ENCODE assay signal across 8 cellular contexts in the genomic region with DNA sequence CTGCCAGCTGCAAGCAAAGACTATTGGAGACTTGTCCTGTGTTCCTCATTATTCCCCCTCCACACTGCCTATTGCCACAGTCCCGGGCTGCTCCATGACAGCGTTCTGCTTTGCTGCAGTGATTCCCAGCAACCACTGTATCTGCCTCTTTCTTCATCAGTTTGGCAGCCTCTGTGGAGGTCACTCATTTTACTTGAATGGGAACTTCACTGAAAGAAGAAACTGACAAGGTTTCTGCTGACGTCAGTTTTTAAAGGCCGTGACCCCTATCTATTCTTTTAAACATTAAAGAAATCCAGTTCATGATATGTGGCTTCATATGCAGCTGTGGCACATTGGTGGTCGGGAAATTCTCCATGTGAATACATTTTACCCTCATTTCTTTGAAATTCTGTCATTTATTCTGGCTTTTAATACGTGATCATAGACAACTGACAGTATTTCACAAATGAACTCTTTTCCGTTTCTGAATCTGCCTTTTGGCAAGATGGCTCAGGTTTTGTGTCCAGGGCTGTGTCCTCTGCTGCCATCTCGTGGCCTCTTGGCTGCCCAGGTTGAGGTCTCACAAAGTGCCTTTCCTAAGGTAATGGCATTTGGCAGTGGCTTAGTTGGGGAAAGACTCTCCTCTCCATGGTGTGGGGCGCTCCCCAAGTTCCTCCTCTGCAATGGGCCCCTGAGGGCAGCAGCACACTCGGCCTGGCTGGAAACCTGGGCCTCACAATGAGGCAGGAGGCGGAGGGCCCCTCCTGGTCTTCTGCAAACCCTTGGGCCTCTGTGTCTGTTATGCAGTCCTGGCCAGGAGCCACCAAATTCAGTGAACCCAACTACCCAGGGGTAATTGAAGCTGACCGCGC. TPM values are rescaled to one million over a fixed set of nuclear protein-coding genes. Genes with fewer than 3 reads are reported as not detected.
A peak's percentile ranks its signal among the peaks of the same experiment; 100 is the strongest.
DNase-seq lines count a peak whose midpoint lies in the region; ATAC-seq and TF ChIP-seq lines count a peak whose summit lies in the region.

No MANE protein-coding gene starts in this region.

- H3K36me3 ChIP-seq in MG63 (no peaks in the 10 kb centered on the region), SJSA1 (no peaks in the 10 kb centered on the region), thyroid gland (no peaks in the 10 kb centered on the region)

- H3K9me3 Mint-ChIP-seq in activated naive CD4-positive, alpha-beta T cell treated with anti-CD3 and anti-CD28 coated beads, Interleukin-2, amount 10 ng/mL, durations not matched to agents 7 days and 5 days = no peaks in the 10 kb centered on the region
- no peaks in the 10 kb centered on the region for H3K9me3 Mint-ChIP-seq in osteocyte (ENCODE audit: unreplicated experiment)

- H3K27me3 ChIP-seq in MG63 = no peaks in the 10 kb centered on the region
- H3K27me3 ChIP-seq in SJSA1 (replicated peaks) = no peaks in the 10 kb centered on the region
- H3K27me3 ChIP-seq in thyroid gland = no peaks in the 10 kb centered on the region

- no peak overlapping the region for H3K4me3 Mint-ChIP-seq in activated naive CD4-positive, alpha-beta T cell treated with anti-CD3 and anti-CD28 coated beads, Interleukin-2, amount 10 ng/mL, durations not matched to agents 7 days and 5 days
- H3K4me3 Mint-ChIP-seq in osteocyte (ENCODE audit: unreplicated experiment) = peak overlapping the region; percentile 22

- peak overlapping the region; percentile 56 for H3K27ac Mint-ChIP-seq in activated naive CD4-positive, alpha-beta T cell treated with anti-CD3 and anti-CD28 coated beads, Interleukin-2, amount 10 ng/mL, durations not matched to agents 7 days and 5 days
- H3K27ac Mint-ChIP-seq in osteocyte (ENCODE audit: unreplicated experiment) = peak overlapping the region; percentile 45

- 18 to 20% methylated on average over 13 of the region's 13 CpGs for WGBS in thyroid gland, 2 donors

- no peak for TF ChIP-seq POLR2A in thyroid gland (IDR thresholded peaks at IDR 0.05)

- no peak for ATAC-seq in GM19351 (IDR thresholded peaks at IDR 0.05; ENCODE audit: unreplicated experiment)

- TF ChIP-seq CTCF in osteocyte (IDR thresholded peaks at IDR 0.05) (peak; percentile 92), thyroid gland (IDR thresholded peaks at IDR 0.05) (peak; percentile 75 to 95 (median 90))

- peaks cover 7% of the 10 kb centered on the region for H3K27me3 Mint-ChIP-seq in activated naive CD4-positive, alpha-beta T cell treated with anti-CD3 and anti-CD28 coated beads, Interleukin-2, amount 10 ng/mL, durations not matched to agents 7 days and 5 days
- peaks cover 6% of the 10 kb centered on the region for H3K27me3 Mint-ChIP-seq in osteocyte (ENCODE audit: unreplicated experiment)

- H3K4me1 ChIP-seq in SJSA1 (replicated peaks) = peaks cover 23% of the 10 kb centered on the region
- H3K4me1 ChIP-seq in thyroid gland = peaks cover 9 to 37% of the 10 kb centered on the region in 2 donors

- H3K36me3 Mint-ChIP-seq in activated naive CD4-positive, alpha-beta T cell treated with anti-CD3 and anti-CD28 coated beads, Interleukin-2, amount 10 ng/mL, durations not matched to agents 7 days and 5 days = no peaks in the 10 kb centered on the region
- no peaks in the 10 kb centered on the region for H3K36me3 Mint-ChIP-seq in osteocyte (ENCODE audit: unreplicated experiment)

- H3K9me3 ChIP-seq in MG63 = no peaks in the 10 kb centered on the region
- no peaks in the 10 kb centered on the region for H3K9me3 ChIP-seq in SJSA1 (replicated peaks)
- H3K9me3 ChIP-seq in thyroid gland = no peaks in the 10 kb centered on the region

- DNase-seq in DMS79 (lab: John Stamatoyannopoulos, UW) (peak; percentile 75), MG63 (peak; percentile 59), SJSA1 (ENCODE audit: low read depth in 1 of 2, low spot score in 2 of 2) (peak; percentile 56 to 66), germinal center (ENCODE audit: low spot score) (peak; percentile 67), osteocyte (ENCODE audit: extremely low spot score, unreplicated experiment) (no peak), thyroid gland (peak; percentile 90 to 92)
- DNase-seq in activated naive CD4-positive, alpha-beta T cell treated with anti-CD3 and anti-CD28 coated beads, Interleukin-2, amount 10 ng/mL, durations not matched to agents 7 days and 5 days = peak; percentile 86

- peaks cover 31% of the 10 kb centered on the region for H3K4me1 Mint-ChIP-seq in activated naive CD4-positive, alpha-beta T cell treated with anti-CD3 and anti-CD28 coated beads, Interleukin-2, amount 10 ng/mL, durations not matched to agents 7 days and 5 days
- peaks cover 38% of the 10 kb centered on the region for H3K4me1 Mint-ChIP-seq in osteocyte (ENCODE audit: unreplicated experiment)

- CTCF ChIA-PET in activated naive CD4-positive, alpha-beta T cell treated with anti-CD3 and anti-CD28 coated beads, Interleukin-2, amount 10 ng/mL, durations not matched to agents 7 days and 5 days (lab: Charles Lee) = interaction anchor here (0.6 to 13.9 kb wide), 6 partner anchors 9 to 407 kb away, joined by 3 to 208 read pairs (median 37); no protein-coding TSS in a partner anchor

- H3K4me3 ChIP-seq in MG63 (no peak overlapping the region), SJSA1 (no peak overlapping the region), thyroid gland (replicated peaks in 1 of 3) (no peak overlapping the region)

- intact Hi-C loops in thyroid gland (cut with DNase I) = no loop called here

- H3K27ac ChIP-seq in SJSA1 (no peak overlapping the region), thyroid gland (peak overlapping the region; percentile 51 to 62 (median 59))

RNA-seq across cellular contexts. Expression of a gene that starts 5.9 kb away (rescaled TPM):
- not detected in 2 replicates for total RNA-seq in MG63 (2014; rRNA removed; shearing (Covaris generic); ENCODE audit: low replicate concordance)
- not detected in 2 replicates for total RNA-seq in SJSA1 (2014; rRNA removed; shearing (Covaris generic))
- total RNA-seq in osteocyte = 1.2 TPM in 2 replicates
- 1 to 10 TPM in 2 of 4 donors, under 1 TPM in 1, not detected in 1; 0.81 to 3.1 (median 2.8) TPM for total RNA-seq in thyroid gland

RNA-seq across cellular contexts. Expression of a gene that starts 8.3 kb away (rescaled TPM):
- 14.4 and 33.3 TPM in 2 replicates for total RNA-seq in MG63 (2014; rRNA removed; shearing (Covaris generic); ENCODE audit: low replicate concordance)
- total RNA-seq in SJSA1 (2014; rRNA removed; shearing (Covaris generic)) = 3.2 and 16.8 TPM in 2 replicates
- total RNA-seq in osteocyte (20.5 and 25.2 TPM in 2 replicates), thyroid gland (10 to 100 TPM; 53.6 to 82.7 (median 67.3) TPM)

RNA-seq across cellular contexts. Expression of a gene that starts 36.6 kb away (rescaled TPM):
- 9.1 and 10.0 TPM in 2 replicates for total RNA-seq in MG63 (2014; rRNA removed; shearing (Covaris generic); ENCODE audit: low replicate concordance)
- 38.7 and 42.2 TPM in 2 replicates for total RNA-seq in SJSA1 (2014; rRNA removed; shearing (Covaris generic))
- total RNA-seq in osteocyte (126 and 139 TPM in 2 replicates), thyroid gland (10 to 100 TPM; 28.1 to 44.8 (median 43.4) TPM)

RNA-seq across cellular contexts. Expression of a gene that starts 49.1 kb away (rescaled TPM):
- not detected in 2 replicates for total RNA-seq in MG63 (2014; rRNA removed; shearing (Covaris generic); ENCODE audit: low replicate concordance)
- not detected in 2 replicates for total RNA-seq in SJSA1 (2014; rRNA removed; shearing (Covaris generic))
- total RNA-seq in osteocyte (not detected in 2 replicates), thyroid gland (not detected)

RNA-seq across cellular contexts. Expression of a gene that starts 49.1 kb away (rescaled TPM):
- not detected in 2 replicates for total RNA-seq in MG63 (2014; rRNA removed; shearing (Covaris generic); ENCODE audit: low replicate concordance)
- not detected in 2 replicates for total RNA-seq in SJSA1 (2014; rRNA removed; shearing (Covaris generic))
- not detected in 2 replicates for total RNA-seq in osteocyte
- not detected for total RNA-seq in thyroid gland
